Comparison of ENCODE assay signal across 1 cellular context in genomic region chr14:104350463-104351185, GRCh38.
TF ChIP-seq lines count a peak whose summit lies in the region.

No MANE protein-coding gene starts in this region.

TF ChIP-seq in SK-N-SH treated with all-trans-retinoic acid at 6 μM for 48 hours, 23 proteins besides CTCF, POLR2A, EP300 and RAD21 (continued from another document):
- TF ChIP-seq TSHZ2 (CRISPR knock-in tag; IDR thresholded peaks at IDR 0.05) (no peak), ZC3H10 (CRISPR knock-in tag; IDR thresholded peaks at IDR 0.05) (no peak), RARB (CRISPR knock-in tag; IDR thresholded peaks at IDR 0.05) (no peak)
